Comparison of ENCODE assay signal across 1 cellular context in the genomic region with DNA sequence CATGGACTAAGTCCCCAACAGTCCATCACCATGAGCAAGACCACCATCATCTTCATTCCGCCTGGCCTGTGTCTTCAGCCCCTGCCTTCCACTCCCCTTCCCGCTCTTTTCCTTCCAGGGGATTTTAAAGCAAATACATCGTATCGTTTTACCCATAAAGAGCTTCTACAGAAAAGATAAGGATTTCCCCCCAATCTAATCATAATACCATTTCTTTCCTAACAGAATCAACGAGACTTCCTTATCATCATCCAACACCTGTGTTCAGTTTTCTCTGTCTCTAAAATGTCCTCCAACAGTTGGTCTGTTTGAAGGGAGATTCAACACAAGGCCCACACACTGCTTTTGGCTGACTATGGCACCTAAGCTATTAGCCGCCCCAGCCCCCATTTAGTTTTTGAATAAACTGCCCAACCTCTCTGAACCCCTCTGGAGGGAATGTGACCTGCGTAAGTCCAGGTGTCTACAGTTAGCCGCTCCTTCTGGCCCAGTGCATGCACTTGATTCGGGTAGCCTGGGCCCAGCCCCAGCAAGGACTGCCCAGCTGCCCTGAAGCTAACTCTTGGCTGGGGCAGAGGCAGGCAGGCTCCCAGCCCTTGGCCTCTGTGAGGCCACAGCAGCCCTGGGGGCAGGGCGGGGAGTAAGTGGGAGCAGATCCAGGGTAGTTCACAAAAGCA.
TF ChIP-seq lines count a peak whose summit lies in the region.

No MANE protein-coding gene starts in this region.

TF ChIP-seq in K562, 482 proteins besides CTCF, POLR2A, EP300 and RAD21 (continued from another document and continues in another):
- TF ChIP-seq, protein P1, sequence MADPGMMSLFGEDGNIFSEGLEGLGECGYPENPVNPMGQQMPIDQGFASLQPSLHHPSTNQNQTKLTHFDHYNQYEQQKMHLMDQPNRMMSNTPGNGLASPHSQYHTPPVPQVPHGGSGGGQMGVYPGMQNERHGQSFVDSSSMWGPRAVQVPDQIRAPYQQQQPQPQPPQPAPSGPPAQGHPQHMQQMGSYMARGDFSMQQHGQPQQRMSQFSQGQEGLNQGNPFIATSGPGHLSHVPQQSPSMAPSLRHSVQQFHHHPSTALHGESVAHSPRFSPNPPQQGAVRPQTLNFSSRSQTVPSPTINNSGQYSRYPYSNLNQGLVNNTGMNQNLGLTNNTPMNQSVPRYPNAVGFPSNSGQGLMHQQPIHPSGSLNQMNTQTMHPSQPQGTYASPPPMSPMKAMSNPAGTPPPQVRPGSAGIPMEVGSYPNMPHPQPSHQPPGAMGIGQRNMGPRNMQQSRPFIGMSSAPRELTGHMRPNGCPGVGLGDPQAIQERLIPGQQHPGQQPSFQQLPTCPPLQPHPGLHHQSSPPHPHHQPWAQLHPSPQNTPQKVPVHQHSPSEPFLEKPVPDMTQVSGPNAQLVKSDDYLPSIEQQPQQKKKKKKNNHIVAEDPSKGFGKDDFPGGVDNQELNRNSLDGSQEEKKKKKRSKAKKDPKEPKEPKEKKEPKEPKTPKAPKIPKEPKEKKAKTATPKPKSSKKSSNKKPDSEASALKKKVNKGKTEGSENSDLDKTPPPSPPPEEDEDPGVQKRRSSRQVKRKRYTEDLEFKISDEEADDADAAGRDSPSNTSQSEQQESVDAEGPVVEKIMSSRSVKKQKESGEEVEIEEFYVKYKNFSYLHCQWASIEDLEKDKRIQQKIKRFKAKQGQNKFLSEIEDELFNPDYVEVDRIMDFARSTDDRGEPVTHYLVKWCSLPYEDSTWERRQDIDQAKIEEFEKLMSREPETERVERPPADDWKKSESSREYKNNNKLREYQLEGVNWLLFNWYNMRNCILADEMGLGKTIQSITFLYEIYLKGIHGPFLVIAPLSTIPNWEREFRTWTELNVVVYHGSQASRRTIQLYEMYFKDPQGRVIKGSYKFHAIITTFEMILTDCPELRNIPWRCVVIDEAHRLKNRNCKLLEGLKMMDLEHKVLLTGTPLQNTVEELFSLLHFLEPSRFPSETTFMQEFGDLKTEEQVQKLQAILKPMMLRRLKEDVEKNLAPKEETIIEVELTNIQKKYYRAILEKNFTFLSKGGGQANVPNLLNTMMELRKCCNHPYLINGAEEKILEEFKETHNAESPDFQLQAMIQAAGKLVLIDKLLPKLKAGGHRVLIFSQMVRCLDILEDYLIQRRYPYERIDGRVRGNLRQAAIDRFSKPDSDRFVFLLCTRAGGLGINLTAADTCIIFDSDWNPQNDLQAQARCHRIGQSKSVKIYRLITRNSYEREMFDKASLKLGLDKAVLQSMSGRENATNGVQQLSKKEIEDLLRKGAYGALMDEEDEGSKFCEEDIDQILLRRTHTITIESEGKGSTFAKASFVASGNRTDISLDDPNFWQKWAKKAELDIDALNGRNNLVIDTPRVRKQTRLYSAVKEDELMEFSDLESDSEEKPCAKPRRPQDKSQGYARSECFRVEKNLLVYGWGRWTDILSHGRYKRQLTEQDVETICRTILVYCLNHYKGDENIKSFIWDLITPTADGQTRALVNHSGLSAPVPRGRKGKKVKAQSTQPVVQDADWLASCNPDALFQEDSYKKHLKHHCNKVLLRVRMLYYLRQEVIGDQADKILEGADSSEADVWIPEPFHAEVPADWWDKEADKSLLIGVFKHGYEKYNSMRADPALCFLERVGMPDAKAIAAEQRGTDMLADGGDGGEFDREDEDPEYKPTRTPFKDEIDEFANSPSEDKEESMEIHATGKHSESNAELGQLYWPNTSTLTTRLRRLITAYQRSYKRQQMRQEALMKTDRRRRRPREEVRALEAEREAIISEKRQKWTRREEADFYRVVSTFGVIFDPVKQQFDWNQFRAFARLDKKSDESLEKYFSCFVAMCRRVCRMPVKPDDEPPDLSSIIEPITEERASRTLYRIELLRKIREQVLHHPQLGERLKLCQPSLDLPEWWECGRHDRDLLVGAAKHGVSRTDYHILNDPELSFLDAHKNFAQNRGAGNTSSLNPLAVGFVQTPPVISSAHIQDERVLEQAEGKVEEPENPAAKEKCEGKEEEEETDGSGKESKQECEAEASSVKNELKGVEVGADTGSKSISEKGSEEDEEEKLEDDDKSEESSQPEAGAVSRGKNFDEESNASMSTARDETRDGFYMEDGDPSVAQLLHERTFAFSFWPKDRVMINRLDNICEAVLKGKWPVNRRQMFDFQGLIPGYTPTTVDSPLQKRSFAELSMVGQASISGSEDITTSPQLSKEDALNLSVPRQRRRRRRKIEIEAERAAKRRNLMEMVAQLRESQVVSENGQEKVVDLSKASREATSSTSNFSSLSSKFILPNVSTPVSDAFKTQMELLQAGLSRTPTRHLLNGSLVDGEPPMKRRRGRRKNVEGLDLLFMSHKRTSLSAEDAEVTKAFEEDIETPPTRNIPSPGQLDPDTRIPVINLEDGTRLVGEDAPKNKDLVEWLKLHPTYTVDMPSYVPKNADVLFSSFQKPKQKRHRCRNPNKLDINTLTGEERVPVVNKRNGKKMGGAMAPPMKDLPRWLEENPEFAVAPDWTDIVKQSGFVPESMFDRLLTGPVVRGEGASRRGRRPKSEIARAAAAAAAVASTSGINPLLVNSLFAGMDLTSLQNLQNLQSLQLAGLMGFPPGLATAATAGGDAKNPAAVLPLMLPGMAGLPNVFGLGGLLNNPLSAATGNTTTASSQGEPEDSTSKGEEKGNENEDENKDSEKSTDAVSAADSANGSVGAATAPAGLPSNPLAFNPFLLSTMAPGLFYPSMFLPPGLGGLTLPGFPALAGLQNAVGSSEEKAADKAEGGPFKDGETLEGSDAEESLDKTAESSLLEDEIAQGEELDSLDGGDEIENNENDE (IDR thresholded peaks at IDR 0.05; ENCODE audit: low read depth, low read length), result no peak
- TF ChIP-seq ZNF174 (CRISPR knock-in tag; IDR thresholded peaks at IDR 0.05) (no peak), GTF2E2 (tag; IDR thresholded peaks at IDR 0.05) (no peak), OTX1 (CRISPR knock-in tag; IDR thresholded peaks at IDR 0.05) (no peak), CSDE1 (IDR thresholded peaks at IDR 0.05) (no peak), FOXP1 (CRISPR knock-in tag; IDR thresholded peaks at IDR 0.05) (no peak), TEAD1 (CRISPR knock-in tag; IDR thresholded peaks at IDR 0.05) (no peak), ZNF77 (CRISPR knock-in tag; IDR thresholded peaks at IDR 0.05) (no peak), ZNF311 (CRISPR knock-in tag; IDR thresholded peaks at IDR 0.05) (no peak), ZNF444 (CRISPR knock-in tag; IDR thresholded peaks at IDR 0.05) (no peak), DMBX1 (CRISPR knock-in tag; IDR thresholded peaks at IDR 0.05; ENCODE audit: borderline replicate concordance) (peak; percentile 45; the same call in 1 of the 2 replicates), MCM5 (IDR thresholded peaks at IDR 0.05; ENCODE audit: low read depth) (no peak), ZKSCAN3 (CRISPR knock-in tag; IDR thresholded peaks at IDR 0.05) (no peak), BRF1 (IDR thresholded peaks at IDR 0.05; ENCODE audit: borderline replicate concordance, extremely low read depth, insufficient read length) (no peak), ZNF830 (CRISPR knock-in tag; IDR thresholded peaks at IDR 0.05) (no peak), ZNF217 (CRISPR knock-in tag; IDR thresholded peaks at IDR 0.05) (no peak)
- TF ChIP-seq, protein P2, sequence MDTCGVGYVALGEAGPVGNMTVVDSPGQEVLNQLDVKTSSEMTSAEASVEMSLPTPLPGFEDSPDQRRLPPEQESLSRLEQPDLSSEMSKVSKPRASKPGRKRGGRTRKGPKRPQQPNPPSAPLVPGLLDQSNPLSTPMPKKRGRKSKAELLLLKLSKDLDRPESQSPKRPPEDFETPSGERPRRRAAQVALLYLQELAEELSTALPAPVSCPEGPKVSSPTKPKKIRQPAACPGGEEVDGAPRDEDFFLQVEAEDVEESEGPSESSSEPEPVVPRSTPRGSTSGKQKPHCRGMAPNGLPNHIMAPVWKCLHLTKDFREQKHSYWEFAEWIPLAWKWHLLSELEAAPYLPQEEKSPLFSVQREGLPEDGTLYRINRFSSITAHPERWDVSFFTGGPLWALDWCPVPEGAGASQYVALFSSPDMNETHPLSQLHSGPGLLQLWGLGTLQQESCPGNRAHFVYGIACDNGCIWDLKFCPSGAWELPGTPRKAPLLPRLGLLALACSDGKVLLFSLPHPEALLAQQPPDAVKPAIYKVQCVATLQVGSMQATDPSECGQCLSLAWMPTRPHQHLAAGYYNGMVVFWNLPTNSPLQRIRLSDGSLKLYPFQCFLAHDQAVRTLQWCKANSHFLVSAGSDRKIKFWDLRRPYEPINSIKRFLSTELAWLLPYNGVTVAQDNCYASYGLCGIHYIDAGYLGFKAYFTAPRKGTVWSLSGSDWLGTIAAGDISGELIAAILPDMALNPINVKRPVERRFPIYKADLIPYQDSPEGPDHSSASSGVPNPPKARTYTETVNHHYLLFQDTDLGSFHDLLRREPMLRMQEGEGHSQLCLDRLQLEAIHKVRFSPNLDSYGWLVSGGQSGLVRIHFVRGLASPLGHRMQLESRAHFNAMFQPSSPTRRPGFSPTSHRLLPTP (IDR thresholded peaks at IDR 0.05; ENCODE audit: borderline replicate concordance, extremely low read depth, insufficient read length), result no peak
- TF ChIP-seq, protein P3, sequence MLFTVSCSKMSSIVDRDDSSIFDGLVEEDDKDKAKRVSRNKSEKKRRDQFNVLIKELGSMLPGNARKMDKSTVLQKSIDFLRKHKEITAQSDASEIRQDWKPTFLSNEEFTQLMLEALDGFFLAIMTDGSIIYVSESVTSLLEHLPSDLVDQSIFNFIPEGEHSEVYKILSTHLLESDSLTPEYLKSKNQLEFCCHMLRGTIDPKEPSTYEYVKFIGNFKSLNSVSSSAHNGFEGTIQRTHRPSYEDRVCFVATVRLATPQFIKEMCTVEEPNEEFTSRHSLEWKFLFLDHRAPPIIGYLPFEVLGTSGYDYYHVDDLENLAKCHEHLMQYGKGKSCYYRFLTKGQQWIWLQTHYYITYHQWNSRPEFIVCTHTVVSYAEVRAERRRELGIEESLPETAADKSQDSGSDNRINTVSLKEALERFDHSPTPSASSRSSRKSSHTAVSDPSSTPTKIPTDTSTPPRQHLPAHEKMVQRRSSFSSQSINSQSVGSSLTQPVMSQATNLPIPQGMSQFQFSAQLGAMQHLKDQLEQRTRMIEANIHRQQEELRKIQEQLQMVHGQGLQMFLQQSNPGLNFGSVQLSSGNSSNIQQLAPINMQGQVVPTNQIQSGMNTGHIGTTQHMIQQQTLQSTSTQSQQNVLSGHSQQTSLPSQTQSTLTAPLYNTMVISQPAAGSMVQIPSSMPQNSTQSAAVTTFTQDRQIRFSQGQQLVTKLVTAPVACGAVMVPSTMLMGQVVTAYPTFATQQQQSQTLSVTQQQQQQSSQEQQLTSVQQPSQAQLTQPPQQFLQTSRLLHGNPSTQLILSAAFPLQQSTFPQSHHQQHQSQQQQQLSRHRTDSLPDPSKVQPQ (CRISPR knock-in tag; IDR thresholded peaks at IDR 0.05; ENCODE audit: borderline replicate concordance), result no peak
- TF ChIP-seq, protein P4, sequence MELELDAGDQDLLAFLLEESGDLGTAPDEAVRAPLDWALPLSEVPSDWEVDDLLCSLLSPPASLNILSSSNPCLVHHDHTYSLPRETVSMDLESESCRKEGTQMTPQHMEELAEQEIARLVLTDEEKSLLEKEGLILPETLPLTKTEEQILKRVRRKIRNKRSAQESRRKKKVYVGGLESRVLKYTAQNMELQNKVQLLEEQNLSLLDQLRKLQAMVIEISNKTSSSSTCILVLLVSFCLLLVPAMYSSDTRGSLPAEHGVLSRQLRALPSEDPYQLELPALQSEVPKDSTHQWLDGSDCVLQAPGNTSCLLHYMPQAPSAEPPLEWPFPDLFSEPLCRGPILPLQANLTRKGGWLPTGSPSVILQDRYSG (tag; conservative IDR thresholded peaks at IDR 0.05; ENCODE audit: low read depth), result peak; percentile 58
- TF ChIP-seq, protein P5, sequence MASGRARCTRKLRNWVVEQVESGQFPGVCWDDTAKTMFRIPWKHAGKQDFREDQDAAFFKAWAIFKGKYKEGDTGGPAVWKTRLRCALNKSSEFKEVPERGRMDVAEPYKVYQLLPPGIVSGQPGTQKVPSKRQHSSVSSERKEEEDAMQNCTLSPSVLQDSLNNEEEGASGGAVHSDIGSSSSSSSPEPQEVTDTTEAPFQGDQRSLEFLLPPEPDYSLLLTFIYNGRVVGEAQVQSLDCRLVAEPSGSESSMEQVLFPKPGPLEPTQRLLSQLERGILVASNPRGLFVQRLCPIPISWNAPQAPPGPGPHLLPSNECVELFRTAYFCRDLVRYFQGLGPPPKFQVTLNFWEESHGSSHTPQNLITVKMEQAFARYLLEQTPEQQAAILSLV (tag; IDR thresholded peaks at IDR 0.05), result peak; percentile 49; the same call in 1 of the 2 replicates
- TF ChIP-seq, protein P6, sequence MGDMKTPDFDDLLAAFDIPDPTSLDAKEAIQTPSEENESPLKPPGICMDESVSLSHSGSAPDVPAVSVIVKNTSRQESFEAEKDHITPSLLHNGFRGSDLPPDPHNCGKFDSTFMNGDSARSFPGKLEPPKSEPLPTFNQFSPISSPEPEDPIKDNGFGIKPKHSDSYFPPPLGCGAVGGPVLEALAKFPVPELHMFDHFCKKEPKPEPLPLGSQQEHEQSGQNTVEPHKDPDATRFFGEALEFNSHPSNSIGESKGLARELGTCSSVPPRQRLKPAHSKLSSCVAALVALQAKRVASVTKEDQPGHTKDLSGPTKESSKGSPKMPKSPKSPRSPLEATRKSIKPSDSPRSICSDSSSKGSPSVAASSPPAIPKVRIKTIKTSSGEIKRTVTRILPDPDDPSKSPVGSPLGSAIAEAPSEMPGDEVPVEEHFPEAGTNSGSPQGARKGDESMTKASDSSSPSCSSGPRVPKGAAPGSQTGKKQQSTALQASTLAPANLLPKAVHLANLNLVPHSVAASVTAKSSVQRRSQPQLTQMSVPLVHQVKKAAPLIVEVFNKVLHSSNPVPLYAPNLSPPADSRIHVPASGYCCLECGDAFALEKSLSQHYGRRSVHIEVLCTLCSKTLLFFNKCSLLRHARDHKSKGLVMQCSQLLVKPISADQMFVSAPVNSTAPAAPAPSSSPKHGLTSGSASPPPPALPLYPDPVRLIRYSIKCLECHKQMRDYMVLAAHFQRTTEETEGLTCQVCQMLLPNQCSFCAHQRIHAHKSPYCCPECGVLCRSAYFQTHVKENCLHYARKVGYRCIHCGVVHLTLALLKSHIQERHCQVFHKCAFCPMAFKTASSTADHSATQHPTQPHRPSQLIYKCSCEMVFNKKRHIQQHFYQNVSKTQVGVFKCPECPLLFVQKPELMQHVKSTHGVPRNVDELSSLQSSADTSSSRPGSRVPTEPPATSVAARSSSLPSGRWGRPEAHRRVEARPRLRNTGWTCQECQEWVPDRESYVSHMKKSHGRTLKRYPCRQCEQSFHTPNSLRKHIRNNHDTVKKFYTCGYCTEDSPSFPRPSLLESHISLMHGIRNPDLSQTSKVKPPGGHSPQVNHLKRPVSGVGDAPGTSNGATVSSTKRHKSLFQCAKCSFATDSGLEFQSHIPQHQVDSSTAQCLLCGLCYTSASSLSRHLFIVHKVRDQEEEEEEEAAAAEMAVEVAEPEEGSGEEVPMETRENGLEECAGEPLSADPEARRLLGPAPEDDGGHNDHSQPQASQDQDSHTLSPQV (IDR thresholded peaks at IDR 0.05), result peak; percentile 96
- TF ChIP-seq, protein P7, sequence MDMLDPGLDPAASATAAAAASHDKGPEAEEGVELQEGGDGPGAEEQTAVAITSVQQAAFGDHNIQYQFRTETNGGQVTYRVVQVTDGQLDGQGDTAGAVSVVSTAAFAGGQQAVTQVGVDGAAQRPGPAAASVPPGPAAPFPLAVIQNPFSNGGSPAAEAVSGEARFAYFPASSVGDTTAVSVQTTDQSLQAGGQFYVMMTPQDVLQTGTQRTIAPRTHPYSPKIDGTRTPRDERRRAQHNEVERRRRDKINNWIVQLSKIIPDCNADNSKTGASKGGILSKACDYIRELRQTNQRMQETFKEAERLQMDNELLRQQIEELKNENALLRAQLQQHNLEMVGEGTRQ (CRISPR knock-in tag; IDR thresholded peaks at IDR 0.05), result no peak
